Comparison of ENCODE assay signal across 8 cellular contexts in the genomic region with DNA sequence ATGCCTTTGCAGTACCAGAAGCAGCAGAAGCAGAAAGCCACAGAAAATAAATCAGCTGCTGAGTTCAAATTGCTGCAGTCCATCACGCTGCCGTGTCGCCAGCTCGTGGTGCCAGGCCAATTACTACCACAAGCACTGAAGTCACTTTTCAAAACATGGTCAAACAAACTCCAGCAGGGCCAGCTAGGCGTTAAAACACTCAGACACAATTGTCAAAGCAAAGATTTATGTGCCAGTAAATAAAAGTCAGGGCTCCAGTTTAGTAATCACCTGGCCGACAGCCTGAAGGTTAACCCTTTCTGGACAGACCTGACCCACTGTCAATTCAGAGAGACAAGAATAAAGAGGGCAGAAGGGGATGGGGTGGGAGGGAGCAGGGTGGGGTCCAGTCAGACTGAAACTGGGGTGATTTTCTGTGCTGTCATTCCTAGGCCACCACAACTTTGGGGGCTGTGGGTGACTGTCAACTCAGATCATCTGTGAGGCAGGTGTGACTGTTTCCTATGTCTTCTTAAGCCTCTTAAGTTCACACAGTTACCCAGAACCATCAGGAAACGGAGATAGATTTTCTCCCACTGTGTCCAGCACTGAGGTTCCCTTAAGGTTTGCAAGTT.
DNase-seq lines count a peak whose midpoint lies in the region; ATAC-seq and TF ChIP-seq lines count a peak whose summit lies in the region.

No MANE protein-coding gene starts in this region.

- TF ChIP-seq CTCF in type B pancreatic cell (conservative IDR thresholded peaks at IDR 0.05): no peak
- TF ChIP-seq CTCF in right atrium auricular region (IDR thresholded peaks at IDR 0.05): no peak

- no peak overlapping the region for H3K18ac ChIP-seq in neuronal stem cell (ENCODE audit: low read length)
- no peak overlapping the region for H3K18ac ChIP-seq in mesenchymal stem cell (ENCODE audit: low read depth in 1 of 2, low read length in 2 of 2)

- no peak overlapping the region for H3K27ac ChIP-seq in right atrium auricular region
- H3K27ac ChIP-seq in neuronal stem cell (replicated peaks; ENCODE audit: low read length): no peak overlapping the region
- H3K27ac ChIP-seq in mesenchymal stem cell (ENCODE audit: low read length, poor library complexity, severe bottlenecking): no peak overlapping the region

- peaks cover 77% of the 10 kb centered on the region for H3K4me1 Mint-ChIP-seq in activated naive CD8-positive, alpha-beta T cell treated with anti-CD3 and anti-CD28 coated beads, Interleukin-2, amount 50 U/mL, for 24 hours
- H3K4me1 Mint-ChIP-seq in type B pancreatic cell (ENCODE audit: unreplicated experiment): peaks cover 15% of the 10 kb centered on the region

- H3K4me3 Mint-ChIP-seq in activated naive CD8-positive, alpha-beta T cell treated with anti-CD3 and anti-CD28 coated beads, Interleukin-2, amount 50 U/mL, for 24 hours: peak overlapping the region; percentile 74
- peak overlapping the region; percentile 5 for H3K4me3 Mint-ChIP-seq in type B pancreatic cell

- H2BK12ac ChIP-seq in neuronal stem cell (ENCODE audit: low read length) (no peak overlapping the region), mesenchymal stem cell (ENCODE audit: low read length in 2 of 2) (no peak overlapping the region)

- no peak overlapping the region for H2BK120ac ChIP-seq in neuronal stem cell (ENCODE audit: low read depth, low read length)
- no peak overlapping the region for H2BK120ac ChIP-seq in mesenchymal stem cell (ENCODE audit: low read depth, low read length)

- H3K27me3 ChIP-seq in right atrium auricular region (no peaks in the 10 kb centered on the region), neuronal stem cell (ENCODE audit: control insufficient read depth in 3 of 3, insufficient read depth in 3 of 3, low read depth in 1 of 3, low read length in 3 of 3) (no peaks in the 10 kb centered on the region), mesenchymal stem cell (ENCODE audit: control insufficient read depth in 1 of 2, insufficient read depth in 1 of 2, low read length in 2 of 2) (no peaks in the 10 kb centered on the region)

- H2AFZ ChIP-seq in neuronal stem cell (ENCODE audit: low read length): no peak overlapping the region
- no peak overlapping the region for H2AFZ ChIP-seq in mesenchymal stem cell (ENCODE audit: low read depth, low read length)

- no peak for DNase-seq in HEK293T (ENCODE audit: extremely low spot score)
- DNase-seq in NCI-H1105 treated with DMSO at 0.1 percent for 48 hours (lab: John Stamatoyannopoulos, UW): peak; percentile 85
- DNase-seq in activated naive CD8-positive, alpha-beta T cell treated with anti-CD3 and anti-CD28 coated beads, Interleukin-2, amount 50 U/mL, for 24 hours: peak; percentile 71
- DNase-seq in type B pancreatic cell (ENCODE audit: extremely low spot score, unreplicated experiment): no peak
- no peak for DNase-seq in right atrium auricular region (ENCODE audit: low spot score)
- DNase-seq in neuronal stem cell (ENCODE audit: low spot score): no peak
- no peak for DNase-seq in mesenchymal stem cell

- no peak overlapping the region for H3K4me3 ChIP-seq in right atrium auricular region
- no peak overlapping the region for H3K4me3 ChIP-seq in neuronal stem cell (ENCODE audit: low read length in 2 of 2)
- H3K4me3 ChIP-seq in mesenchymal stem cell (ENCODE audit: insufficient read depth in 1 of 2, low read depth in 1 of 2, low read length in 2 of 2): no peak overlapping the region

- H3K27me3 Mint-ChIP-seq in activated naive CD8-positive, alpha-beta T cell treated with anti-CD3 and anti-CD28 coated beads, Interleukin-2, amount 50 U/mL, for 24 hours: no peaks in the 10 kb centered on the region
- H3K27me3 Mint-ChIP-seq in type B pancreatic cell: peaks cover 2% of the 10 kb centered on the region

- H2AK5ac ChIP-seq in neuronal stem cell (ENCODE audit: low read depth, low read length): no peak overlapping the region
- no peak overlapping the region for H2AK5ac ChIP-seq in mesenchymal stem cell (ENCODE audit: low read length, severe bottlenecking)

- no peaks in the 10 kb centered on the region for H3K9me3 ChIP-seq in right atrium auricular region
- no peaks in the 10 kb centered on the region for H3K9me3 ChIP-seq in neuronal stem cell (replicated peaks in 1 of 2; ENCODE audit: control insufficient read depth in 2 of 2, insufficient read depth in 1 of 2, low read depth in 1 of 2, low read length in 2 of 2)
- H3K9me3 ChIP-seq in mesenchymal stem cell (ENCODE audit: control insufficient read depth, low read length): no peaks in the 10 kb centered on the region

- WGBS in neuronal stem cell (ENCODE audit: extremely low coverage in 2 of 2, insufficient read length in 2 of 2, insufficient replicate concordance in 1 of 2), 2 donors: no CpG with 5 or more reads among the region's 7 CpGs
- 73% methylated on average over 7 of the region's 7 CpGs for WGBS in mesenchymal stem cell

- H3K4me1 ChIP-seq in right atrium auricular region (no peaks in the 10 kb centered on the region), neuronal stem cell (ENCODE audit: control insufficient read depth in 2 of 2, insufficient read depth in 1 of 2, low read depth in 1 of 2, low read length in 2 of 2) (peaks cover 0 to 18% of the 10 kb centered on the region in 2 donors), mesenchymal stem cell (ENCODE audit: control insufficient read depth, insufficient read depth, low read depth, low read length) (peaks cover 1% of the 10 kb centered on the region)

- no peaks in the 10 kb centered on the region for H3K36me3 ChIP-seq in right atrium auricular region
- H3K36me3 ChIP-seq in neuronal stem cell (replicated peaks in 1 of 2; ENCODE audit: control insufficient read depth in 2 of 2, insufficient read depth in 2 of 2, low read length in 2 of 2): no peaks in the 10 kb centered on the region
- H3K36me3 ChIP-seq in mesenchymal stem cell (ENCODE audit: control insufficient read depth in 1 of 2, insufficient read depth in 2 of 2, low read depth in 1 of 2, low read length in 2 of 2): no peaks in the 10 kb centered on the region

- H3K9ac ChIP-seq in neuronal stem cell (ENCODE audit: low read depth, low read length, poor library complexity) (no peak overlapping the region), mesenchymal stem cell (ENCODE audit: low read length) (no peak overlapping the region)

- H3K79me1 ChIP-seq in neuronal stem cell (ENCODE audit: low read depth, low read length) (no peaks in the 10 kb centered on the region), mesenchymal stem cell (replicated peaks; ENCODE audit: low read length, poor library complexity, severe bottlenecking) (no peaks in the 10 kb centered on the region)

- H3K36me3 Mint-ChIP-seq in activated naive CD8-positive, alpha-beta T cell treated with anti-CD3 and anti-CD28 coated beads, Interleukin-2, amount 50 U/mL, for 24 hours (ENCODE audit: low read depth): peaks cover 9% of the 10 kb centered on the region
- no peaks in the 10 kb centered on the region for H3K36me3 Mint-ChIP-seq in type B pancreatic cell

- CTCF ChIA-PET in HEK293T (lab: Yijun Ruan, JAX): no interaction called here

- no peak overlapping the region for H2BK5ac ChIP-seq in neuronal stem cell (ENCODE audit: low read length)
- no peak overlapping the region for H2BK5ac ChIP-seq in mesenchymal stem cell (ENCODE audit: low read depth, low read length, poor library complexity, severe bottlenecking)

- H3K4ac ChIP-seq in neuronal stem cell (ENCODE audit: low read length): no peak overlapping the region
- no peak overlapping the region for H3K4ac ChIP-seq in mesenchymal stem cell (ENCODE audit: low read depth in 1 of 2, low read length in 2 of 2)

- no peaks in the 10 kb centered on the region for H3K9me3 Mint-ChIP-seq in activated naive CD8-positive, alpha-beta T cell treated with anti-CD3 and anti-CD28 coated beads, Interleukin-2, amount 50 U/mL, for 24 hours
- peaks cover 3% of the 10 kb centered on the region for H3K9me3 Mint-ChIP-seq in type B pancreatic cell

- H2BK15ac ChIP-seq in neuronal stem cell (ENCODE audit: low read length): no peak overlapping the region
- no peak overlapping the region for H2BK15ac ChIP-seq in mesenchymal stem cell (ENCODE audit: low read depth, poor library complexity, severe bottlenecking)

- POLR2A ChIA-PET in HEK293T (lab: Yijun Ruan, JAX): no interaction called here

- H3K4me2 ChIP-seq in neuronal stem cell (ENCODE audit: insufficient read depth, low read length, poor library complexity, severe bottlenecking) (no peak overlapping the region), mesenchymal stem cell (ENCODE audit: low read length, poor library complexity, severe bottlenecking) (no peak overlapping the region)

- H4K8ac ChIP-seq in neuronal stem cell (ENCODE audit: low read depth, low read length) (no peak overlapping the region), mesenchymal stem cell (ENCODE audit: low read length) (no peak overlapping the region)

- no peak overlapping the region for H4K91ac ChIP-seq in neuronal stem cell (ENCODE audit: low read depth, low read length, poor library complexity)
- no peak overlapping the region for H4K91ac ChIP-seq in mesenchymal stem cell (ENCODE audit: low read length)

- H3K23ac ChIP-seq in neuronal stem cell (ENCODE audit: low read depth, low read length, poor library complexity) (no peak overlapping the region), mesenchymal stem cell (ENCODE audit: low read length in 2 of 2) (no peak overlapping the region)

- H3K27ac Mint-ChIP-seq in activated naive CD8-positive, alpha-beta T cell treated with anti-CD3 and anti-CD28 coated beads, Interleukin-2, amount 50 U/mL, for 24 hours: peak overlapping the region; percentile 96
- no peak overlapping the region for H3K27ac Mint-ChIP-seq in type B pancreatic cell

- H3K14ac ChIP-seq in neuronal stem cell (ENCODE audit: low read length) (no peak overlapping the region), mesenchymal stem cell (ENCODE audit: low read length in 2 of 2) (no peak overlapping the region)

- peak; percentile 42 for ATAC-seq in GM18858 (IDR thresholded peaks at IDR 0.05; ENCODE audit: unreplicated experiment)
- ATAC-seq in activated naive CD8-positive, alpha-beta T cell treated with anti-CD3 and anti-CD28 coated beads, Interleukin-2, amount 50 U/mL, for 24 hours: peak; percentile 84

TF ChIP-seq in HEK293T, 16 proteins besides CTCF, POLR2A, EP300 and RAD21:
- no peak for TF ChIP-seq NFRKB (IDR thresholded peaks at IDR 0.05)
- TF ChIP-seq, protein P1, sequence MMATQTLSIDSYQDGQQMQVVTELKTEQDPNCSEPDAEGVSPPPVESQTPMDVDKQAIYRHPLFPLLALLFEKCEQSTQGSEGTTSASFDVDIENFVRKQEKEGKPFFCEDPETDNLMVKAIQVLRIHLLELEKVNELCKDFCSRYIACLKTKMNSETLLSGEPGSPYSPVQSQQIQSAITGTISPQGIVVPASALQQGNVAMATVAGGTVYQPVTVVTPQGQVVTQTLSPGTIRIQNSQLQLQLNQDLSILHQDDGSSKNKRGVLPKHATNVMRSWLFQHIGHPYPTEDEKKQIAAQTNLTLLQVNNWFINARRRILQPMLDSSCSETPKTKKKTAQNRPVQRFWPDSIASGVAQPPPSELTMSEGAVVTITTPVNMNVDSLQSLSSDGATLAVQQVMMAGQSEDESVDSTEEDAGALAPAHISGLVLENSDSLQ (IDR thresholded peaks at IDR 0.05): peak; percentile 39; the same call in 1 of the 2 replicates

Comparison
In these comparisons a context has a peak if more than half of its experiments do, and no peak if none do; other contexts are left out.
1. DNase-seq: peak in NCI-H1105 treated with DMSO at 0.1 percent for 48 hours (single experiment) and activated naive CD8-positive, alpha-beta T cell treated with anti-CD3 and anti-CD28 coated beads, Interleukin-2, amount 50 U/mL, for 24 hours (single experiment); none in HEK293T (single experiment), type B pancreatic cell (single experiment), right atrium auricular region (single experiment), neuronal stem cell (single experiment) and mesenchymal stem cell (single experiment).